8 cellular contexts compared by ENCODE assay signal in genomic region chr9:93097496-93098205, GRCh38. TPM values are rescaled to one million over a fixed set of nuclear protein-coding genes. Genes with fewer than 3 reads are reported as not detected.
DNase-seq lines count a peak whose midpoint lies in the region; ATAC-seq and TF ChIP-seq lines count a peak whose summit lies in the region.

No MANE protein-coding gene starts in this region.

- DNase-seq in activated T-cell treated with anti-CD3 and anti-CD28 coated beads, Interleukin-2, amount 50 U/mL, for 4 hours = no peak
- DNase-seq in activated T-cell treated with anti-CD3 and anti-CD28 coated beads, Interleukin-2, amount 50 U/mL, for 1 hour = no peak
- DNase-seq in breast epithelium (ENCODE audit: low spot score in 2 of 2) = peak in 1 of 2 donors; percentile 47
- DNase-seq in mesothelial cell of epicardium (ENCODE audit: low spot score in 2 of 2, unreplicated experiment in 2 of 2) = no peak
- no peak for DNase-seq in tibial nerve (ENCODE audit: low spot score in 2 of 2)
- no peak for DNase-seq in MV-4-11 (lab: John Stamatoyannopoulos, UW)

- WGBS in tibial nerve, 2 donors = 36 to 64% methylated on average over 8 to 11 of the region's 11 CpGs

- H3K9me3 ChIP-seq in breast epithelium (no peaks in the 10 kb centered on the region), tibial nerve (no peaks in the 10 kb centered on the region)

- no peaks in the 10 kb centered on the region for H3K36me3 ChIP-seq in breast epithelium
- no peaks in the 10 kb centered on the region for H3K36me3 ChIP-seq in tibial nerve

- H3K4me3 ChIP-seq in breast epithelium = peak overlapping the region; percentile 75 to 97 (median 86)
- H3K4me3 ChIP-seq in tibial nerve = peak overlapping the region in 3 of 4 donors; percentile 81 to 100 (median 87)

- no peak for TF ChIP-seq POLR2A in breast epithelium (IDR thresholded peaks at IDR 0.05)
- TF ChIP-seq POLR2A in tibial nerve (IDR thresholded peaks at IDR 0.05) = no peak

- H3K27me3 Mint-ChIP-seq in activated T-cell treated with anti-CD3 and anti-CD28 coated beads, Interleukin-2, amount 50 U/mL, for 4 hours (ENCODE audit: low read depth) = no peaks in the 10 kb centered on the region
- no peaks in the 10 kb centered on the region for H3K27me3 Mint-ChIP-seq in mesothelial cell of epicardium (ENCODE audit: low read depth)

- H3K4me1 Mint-ChIP-seq in activated T-cell treated with anti-CD3 and anti-CD28 coated beads, Interleukin-2, amount 50 U/mL, for 4 hours (ENCODE audit: low read depth) = peaks cover 72% of the 10 kb centered on the region
- H3K4me1 Mint-ChIP-seq in mesothelial cell of epicardium = peaks cover 39% of the 10 kb centered on the region

- TF ChIP-seq EP300 in tibial nerve (IDR thresholded peaks at IDR 0.05) = peak in 1 of 2 donors; percentile 21

- TF ChIP-seq CTCF in breast epithelium (IDR thresholded peaks at IDR 0.05) = no peak
- TF ChIP-seq CTCF in mesothelial cell of epicardium (IDR thresholded peaks at IDR 0.05; ENCODE audit: unreplicated experiment) = no peak
- no peak for TF ChIP-seq CTCF in tibial nerve (IDR thresholded peaks at IDR 0.05)

- H3K27me3 ChIP-seq in breast epithelium (no peaks in the 10 kb centered on the region), tibial nerve (no peaks in the 10 kb centered on the region)

- H3K27ac ChIP-seq in breast epithelium (peak overlapping the region; percentile 94 to 96), tibial nerve (peak overlapping the region; percentile 71 to 98 (median 96))

- H3K4me1 ChIP-seq in breast epithelium (peaks cover 0 to 33% of the 10 kb centered on the region in 2 donors), tibial nerve (peaks cover 0 to 65% (median 52%) of the 10 kb centered on the region in 4 donors)

- intact Hi-C loops in breast epithelium (cut with DNase I; ENCODE audit: low total_unique reads) = loop anchor here (5.0 kb wide), 1 partner anchor 35 kb away; the partner anchor contains the start of gene NINJ1

- no peak for ATAC-seq in activated T-cell treated with anti-CD3 and anti-CD28 coated beads, Interleukin-2, amount 50 U/mL, for 4 hours
- ATAC-seq in HG02981 (IDR thresholded peaks at IDR 0.05; ENCODE audit: unreplicated experiment) (no peak), GM21786 (IDR thresholded peaks at IDR 0.05; ENCODE audit: unreplicated experiment) (no peak)

- H3K27ac Mint-ChIP-seq in mesothelial cell of epicardium = no peak overlapping the region

- H3K36me3 Mint-ChIP-seq in activated T-cell treated with anti-CD3 and anti-CD28 coated beads, Interleukin-2, amount 50 U/mL, for 4 hours (ENCODE audit: insufficient read depth) = peaks cover 5% of the 10 kb centered on the region
- H3K36me3 Mint-ChIP-seq in mesothelial cell of epicardium = peaks cover 9% of the 10 kb centered on the region

- H3K4me3 Mint-ChIP-seq in activated T-cell treated with anti-CD3 and anti-CD28 coated beads, Interleukin-2, amount 50 U/mL, for 4 hours = peak overlapping the region; percentile 84
- peak overlapping the region; percentile 78 for H3K4me3 Mint-ChIP-seq in mesothelial cell of epicardium

- H3K9me3 Mint-ChIP-seq in activated T-cell treated with anti-CD3 and anti-CD28 coated beads, Interleukin-2, amount 50 U/mL, for 4 hours = no peaks in the 10 kb centered on the region
- peaks cover 10% of the 10 kb centered on the region for H3K9me3 Mint-ChIP-seq in mesothelial cell of epicardium

RNA-seq across cellular contexts. Expression of gene CARD19, which starts 1.6 kb away (rescaled TPM):
- total RNA-seq in activated T-cell treated with anti-CD3 and anti-CD28 coated beads, Interleukin-2, amount 50 U/mL, for 4 hours = 10 to 100 TPM; 25.5 to 33.8 (median 28.4) TPM
- total RNA-seq in breast epithelium (10 to 100 TPM; 59.0 to 79.3 (median 62.1) TPM), mesothelial cell of epicardium (19.4 to 22.6 TPM (median 20.1 TPM) in 3 replicates), tibial nerve (10 to 100 TPM; 53.4 to 93.6 (median 60.7) TPM)

RNA-seq across cellular contexts. Expression of gene NINJ1, which starts 36.4 kb away (rescaled TPM):
- 10 to 100 TPM; 48.6 to 69.8 (median 50.1) TPM for total RNA-seq in activated T-cell treated with anti-CD3 and anti-CD28 coated beads, Interleukin-2, amount 50 U/mL, for 4 hours
- total RNA-seq in breast epithelium = 100 to 1,000 TPM in 2 of 3 donors, 10 to 100 TPM in 1; 89.8 to 109 (median 109) TPM
- total RNA-seq in mesothelial cell of epicardium = 33.7 to 35.6 TPM (median 34.7 TPM) in 3 replicates
- total RNA-seq in tibial nerve = 10 to 100 TPM; 48.2 to 98.8 (median 72.9) TPM

RNA-seq across cellular contexts. Expression of gene SUSD3, which starts 39.1 kb away (rescaled TPM):
- 1 to 10 TPM; 7.7 to 9.5 (median 9.4) TPM for total RNA-seq in activated T-cell treated with anti-CD3 and anti-CD28 coated beads, Interleukin-2, amount 50 U/mL, for 4 hours
- total RNA-seq in breast epithelium (10 to 100 TPM in 2 of 3 donors, 1 to 10 TPM in 1; 1.3 to 52.4 (median 45.9) TPM), mesothelial cell of epicardium (2.4 to 3.2 TPM (median 3.1 TPM) in 3 replicates), tibial nerve (1 to 10 TPM in 3 of 4 donors, not detected in 1; 3.0 to 4.2 (median 3.7) TPM)
